18 cellular contexts compared by ENCODE assay signal in genomic region chr14:67068246-67068645, GRCh38.
"Had no signal": no experiment of that assay in that cellular context is flagged by ENCODE, and none has a peak within 500 bp of the region (broad histone marks: within the 10 kb centered on the region; RNA-seq: fewer than 3 reads in every experiment).

No MANE protein-coding gene starts in this region.

- DNase-seq: activated CD4-positive, alpha-beta T cell treated with anti-CD3 and anti-CD28 coated beads, Interleukin-2, amount 50 U/mL, for 4 hours; activated CD8-positive, alpha-beta memory T cell treated with anti-CD3 and anti-CD28 coated beads, Interleukin-2, amount 10 ng/mL, durations not matched to agents 7 days and 5 days; activated naive CD4-positive, alpha-beta T cell treated with anti-CD3 and anti-CD28 coated beads for 36 hours; activated T-cell treated with anti-CD3 and anti-CD28 coated beads, Interleukin-2, amount 50 U/mL, for 1 hour; central memory CD4-positive, alpha-beta T cell; effector CD4-positive, alpha-beta T cell; gastrocnemius medialis; heart left ventricle; left colon; lower lobe of right lung; midbrain; naive B cell; pancreas; stimulated activated CD4-positive, alpha-beta T cell treated with anti-CD3 and anti-CD28 coated beads, Interleukin-12 subunit alpha, Interleukin-12 subunit beta, amount 100 ng/mL, for 4 hours; stimulated activated CD4-positive, alpha-beta T cell treated with anti-CD3 and anti-CD28 coated beads, Interleukin-2, amount 100 ng/mL, for 24 hours had no signal

- H3K36me3 ChIP-seq: gastrocnemius medialis, lower lobe of right lung, pancreas had no signal

- ATAC-seq: activated CD4-positive, CD25-positive, alpha-beta regulatory T cell treated with anti-CD3 and anti-CD28 coated beads, Interleukin-2, amount 50 U/mL, for 24 hours; activated CD8-positive, alpha-beta memory T cell treated with anti-CD3 and anti-CD28 coated beads, Interleukin-2, amount 10 ng/mL, durations not matched to agents 7 days and 5 days; gastrocnemius medialis; heart left ventricle; left colon; lower lobe of right lung; pancreas; stimulated activated effector memory CD8-positive, alpha-beta T cell treated with anti-CD3 and anti-CD28 coated beads, Interleukin-12 subunit alpha, Interleukin-12 subunit beta, amount 100 ng/mL, for 72 hours had no signal

- H3K4me3 ChIP-seq: coronary artery, gastrocnemius medialis, heart left ventricle, lower lobe of right lung, pancreas had no signal

- H3K4me1 ChIP-seq: gastrocnemius medialis, lower lobe of right lung, pancreas had no signal

- H3K27ac ChIP-seq: coronary artery, gastrocnemius medialis, lower lobe of right lung, pancreas had no signal

- H3K27me3 ChIP-seq: gastrocnemius medialis, heart left ventricle, pancreas had no signal

- H3K9me3 ChIP-seq: gastrocnemius medialis, lower lobe of right lung, pancreas had no signal
